9 cellular contexts compared by ENCODE assay signal in genomic region chr7:786472-787255, GRCh38. TPM values are rescaled to one million over a fixed set of nuclear protein-coding genes. Genes with fewer than 3 reads are reported as not detected.
A peak's percentile ranks its signal among the peaks of the same experiment; 100 is the strongest.
DNase-seq lines count a peak whose midpoint lies in the region.
"Had no signal": no experiment of that assay in that cellular context is flagged by ENCODE, and none has a peak within 500 bp of the region (broad histone marks: within the 10 kb centered on the region; RNA-seq: fewer than 3 reads in every experiment).

No MANE protein-coding gene starts in this region.

- H3K18ac ChIP-seq in mesendoderm (ENCODE audit: low read length), result no peak overlapping the region

- no peaks in the 10 kb centered on the region for H3K79me1 ChIP-seq in mesendoderm (ENCODE audit: low read length)

- no peak overlapping the region for H4K5ac ChIP-seq in mesendoderm (ENCODE audit: low read length)

- no peaks in the 10 kb centered on the region for H3K27me3 ChIP-seq in mesendoderm (ENCODE audit: insufficient read depth, low read length, poor library complexity)
- H3K27me3 ChIP-seq: BLaER1 treated with 17β-estradiol and CSF1 and Interleukin-3, amounts not matched to agents 10 nM and 100 nM had no signal

- no peaks in the 10 kb centered on the region for H3K79me2 ChIP-seq in mesendoderm (ENCODE audit: control insufficient read depth, insufficient read depth, low read length)

- peaks cover 4% of the 10 kb centered on the region for H3K36me3 ChIP-seq in mesendoderm (ENCODE audit: control insufficient read depth, insufficient read depth, low read length)

- H3K27ac ChIP-seq in mesendoderm (ENCODE audit: low read depth, low read length), result no peak overlapping the region
- H3K27ac ChIP-seq: BLaER1 treated with 17β-estradiol and CSF1 and Interleukin-3, amounts not matched to agents 10 nM and 100 nM had no signal

- H3K23ac ChIP-seq in mesendoderm (ENCODE audit: low read length), result no peak overlapping the region

- H2BK120ac ChIP-seq in mesendoderm (ENCODE audit: low read depth, low read length), result no peak overlapping the region

- H3K56ac ChIP-seq in mesendoderm (ENCODE audit: low read length), result no peak overlapping the region

- no peak overlapping the region for H2BK5ac ChIP-seq in mesendoderm (ENCODE audit: low read length)

- H3K9ac ChIP-seq in mesendoderm (ENCODE audit: low read length), result no peak overlapping the region
- H3K9ac ChIP-seq: BLaER1 treated with 17β-estradiol and CSF1 and Interleukin-3, amounts not matched to agents 10 nM and 100 nM had no signal

- no peak overlapping the region for H2AK5ac ChIP-seq in mesendoderm (ENCODE audit: low read length)

- H3K4me3 ChIP-seq in mesendoderm (ENCODE audit: low read length), result no peak overlapping the region
- H3K4me3 ChIP-seq: BLaER1 treated with 17β-estradiol and CSF1 and Interleukin-3, amounts not matched to agents 10 nM and 100 nM had no signal

- no CpG with 5 or more reads among the region's 11 CpGs for WGBS in mesendoderm (ENCODE audit: extremely low coverage, insufficient coverage, low lambda C conversion rate)

- no peaks in the 10 kb centered on the region for H3K4me1 ChIP-seq in mesendoderm (ENCODE audit: control insufficient read depth, low read depth, low read length)
- H3K4me1 ChIP-seq: BLaER1 treated with 17β-estradiol and CSF1 and Interleukin-3, amounts not matched to agents 10 nM and 100 nM had no signal

- no peak overlapping the region for H3K4ac ChIP-seq in mesendoderm (ENCODE audit: low read depth, low read length)

- no peak overlapping the region for H4K8ac ChIP-seq in mesendoderm (ENCODE audit: low read depth, low read length)

- DNase-seq in NCI-H2081 (lab: John Stamatoyannopoulos, UW) (peak; percentile 56 to 70), NCI-H2081 treated with DMSO at 0.1 percent for 48 hours (lab: John Stamatoyannopoulos, UW) (no peak), NCI-H1436 (lab: John Stamatoyannopoulos, UW) (peak; percentile 58), dermis microvascular lymphatic vessel endothelial cell (ENCODE audit: low read depth in 2 of 2) (peak; percentile 38 to 69), mesendoderm (peak; percentile 56), occipital lobe (lab: John Stamatoyannopoulos, UW) (no peak)
- peak; percentile 43 to 62 for DNase-seq in activated CD4-positive, alpha-beta T cell treated with anti-CD3 and anti-CD28 coated beads, Interleukin-2, amount 50 U/mL, for 24 hours (ENCODE audit: low read depth in 1 of 2, low spot score in 1 of 2)
- peak; percentile 87 for DNase-seq in stimulated activated CD8-positive, alpha-beta memory T cell treated with anti-CD3 and anti-CD28 coated beads, Interleukin-4, amount 100 ng/mL, for 48 hours

- H3K4me2 ChIP-seq in mesendoderm (ENCODE audit: low read length), result no peak overlapping the region
- H3K4me2 ChIP-seq: BLaER1 treated with 17β-estradiol and CSF1 and Interleukin-3, amounts not matched to agents 10 nM and 100 nM had no signal

- no peak overlapping the region for H2BK15ac ChIP-seq in mesendoderm (replicated peaks; ENCODE audit: low read depth)

RNA-seq across cellular contexts. Expression of gene SUN1, which starts 45.6 kb away (rescaled TPM):
- total RNA-seq in dermis microvascular lymphatic vessel endothelial cell (132 and 134 TPM in 2 replicates), occipital lobe (154 TPM)
- polyA plus RNA-seq in mesendoderm (2013, experiment 1 of 2), result 47.7 TPM
- 47.9 TPM for polyA plus RNA-seq in mesendoderm (2013, experiment 2 of 2)

RNA-seq across cellular contexts. Expression of gene PRKAR1B, which starts 59.6 kb away (rescaled TPM):
- total RNA-seq in dermis microvascular lymphatic vessel endothelial cell (39.5 and 74.2 TPM in 2 replicates), occipital lobe (81.9 TPM)
- 25.9 TPM for polyA plus RNA-seq in mesendoderm (2013, experiment 1 of 2)
- polyA plus RNA-seq in mesendoderm (2013, experiment 2 of 2), result 26.8 TPM

Comparison
In these comparisons a context has a peak if more than half of its experiments do, and no peak if none do; other contexts are left out.
1. DNase-seq: peak in NCI-H2081 (2 of 2), NCI-H1436 (single experiment), activated CD4-positive, alpha-beta T cell treated with anti-CD3 and anti-CD28 coated beads, Interleukin-2, amount 50 U/mL, for 24 hours (2 of 2), dermis microvascular lymphatic vessel endothelial cell (2 of 2), mesendoderm (single experiment) and stimulated activated CD8-positive, alpha-beta memory T cell treated with anti-CD3 and anti-CD28 coated beads, Interleukin-4, amount 100 ng/mL, for 48 hours (single experiment); none in NCI-H2081 treated with DMSO at 0.1 percent for 48 hours (single experiment) and occipital lobe (single experiment).